In genomic region chr6:146876271-146877151, GRCh38 we compare ENCODE assay signal across 1 cellular context.
TF ChIP-seq lines count a peak whose summit lies in the region.

No MANE protein-coding gene starts in this region.

TF ChIP-seq in K562, 482 proteins besides CTCF, POLR2A, EP300 and RAD21 (continued from another document and continues in another):
- TF ChIP-seq ETV6 (IDR thresholded peaks at IDR 0.05; ENCODE audit: borderline replicate concordance in 1 of 2, low read depth in 2 of 2, low read length in 1 of 2) (peak in 1 of 2 experiments; percentile 88; a peak in 2 of 4 replicates), ETV6 (CRISPR knock-in tag; IDR thresholded peaks at IDR 0.05; ENCODE audit: borderline replicate concordance) (no peak), RHOXF2B (CRISPR knock-in tag; conservative IDR thresholded peaks at IDR 0.05) (no peak), PREB (CRISPR knock-in tag; IDR thresholded peaks at IDR 0.05) (no peak), PKNOX1 (IDR thresholded peaks at IDR 0.05) (peak; percentile 99), FOXJ3 (CRISPR knock-in tag; IDR thresholded peaks at IDR 0.05) (no peak), ZBTB40 (IDR thresholded peaks at IDR 0.05) (peak; percentile 67; the same call in 1 of the 2 replicates), ZBTB40 (CRISPR knock-in tag; IDR thresholded peaks at IDR 0.05) (no peak), TCF7 (IDR thresholded peaks at IDR 0.05; ENCODE audit: borderline replicate concordance) (peak; percentile 90), SMARCA4 (IDR thresholded peaks at IDR 0.05) (peak; percentile 98), TBL1XR1 (IDR thresholded peaks at IDR 0.05; ENCODE audit: low read length in 2 of 2) (peak; percentile 95), PHF20 (IDR thresholded peaks at IDR 0.05; ENCODE audit: partially characterized antibody) (no peak), CBX2 (IDR thresholded peaks at IDR 0.05; ENCODE audit: insufficient read depth, low read length, poor library complexity, severe bottlenecking) (no peak), ZC3H4 (CRISPR knock-in tag; IDR thresholded peaks at IDR 0.05; ENCODE audit: borderline replicate concordance) (no peak), DACH1 (IDR thresholded peaks at IDR 0.05; ENCODE audit: partially characterized antibody) (peak; percentile 68), MLLT1 (IDR thresholded peaks at IDR 0.05) (peak; percentile 47 to 95; a peak in 2 of 4 replicates), ZNF76 (CRISPR knock-in tag; IDR thresholded peaks at IDR 0.05; ENCODE audit: borderline replicate concordance) (no peak), TCF7L2 (IDR thresholded peaks at IDR 0.05; ENCODE audit: low read depth, low read length) (peak; percentile 66; the same call in 1 of the 2 replicates), CREB1 (IDR thresholded peaks at IDR 0.05) (peak; percentile 78), CREB1 (CRISPR knock-in tag; IDR thresholded peaks at IDR 0.05) (no peak), ZSCAN29 (IDR thresholded peaks at IDR 0.05) (0 out of 2 replicates have a peak, but pooled peaks have one; percentile 37), L3MBTL2 (IDR thresholded peaks at IDR 0.05) (peak; percentile 83), HDAC1 (IDR thresholded peaks at IDR 0.05) (peak; percentile 76 to 93; a peak in 3 of 4 replicates), HMGN3 (IDR thresholded peaks at IDR 0.05; ENCODE audit: borderline replicate concordance, extremely low read depth, insufficient read length, low read depth, low read length) (peak; percentile 97), MECOM (CRISPR knock-in tag; IDR thresholded peaks at IDR 0.05) (peak; percentile 67), SNAPC5 (CRISPR knock-in tag; IDR thresholded peaks at IDR 0.05) (no peak), GATAD2B (IDR thresholded peaks at IDR 0.05; ENCODE audit: borderline replicate concordance) (peak; percentile 95), IRF1 (CRISPR knock-in tag; IDR thresholded peaks at IDR 0.05; ENCODE audit: borderline replicate concordance) (no peak), SMAD2 (IDR thresholded peaks at IDR 0.05; ENCODE audit: low read depth, low read length) (no peak), ESRRA (IDR thresholded peaks at IDR 0.05; ENCODE audit: borderline replicate concordance, low read depth) (peak; percentile 97), TRIM24 (IDR thresholded peaks at IDR 0.05) (peak; percentile 76 to 90; a peak in 3 of 4 replicates), RBM14 (IDR thresholded peaks at IDR 0.05; ENCODE audit: borderline replicate concordance, insufficient read depth, low read depth, low read length) (no peak), NFIC (IDR thresholded peaks at IDR 0.05) (peak; percentile 86), THRB (CRISPR knock-in tag; conservative IDR thresholded peaks at IDR 0.05) (peak; percentile 52; the same call in 1 of the 2 replicates), ZNF589 (CRISPR knock-in tag; IDR thresholded peaks at IDR 0.05; ENCODE audit: low read depth) (peak; percentile 78), AFF4 (CRISPR knock-in tag; IDR thresholded peaks at IDR 0.05) (peak; percentile 68)
